Comparison of ENCODE assay signal across 9 cellular contexts in the genomic region with DNA sequence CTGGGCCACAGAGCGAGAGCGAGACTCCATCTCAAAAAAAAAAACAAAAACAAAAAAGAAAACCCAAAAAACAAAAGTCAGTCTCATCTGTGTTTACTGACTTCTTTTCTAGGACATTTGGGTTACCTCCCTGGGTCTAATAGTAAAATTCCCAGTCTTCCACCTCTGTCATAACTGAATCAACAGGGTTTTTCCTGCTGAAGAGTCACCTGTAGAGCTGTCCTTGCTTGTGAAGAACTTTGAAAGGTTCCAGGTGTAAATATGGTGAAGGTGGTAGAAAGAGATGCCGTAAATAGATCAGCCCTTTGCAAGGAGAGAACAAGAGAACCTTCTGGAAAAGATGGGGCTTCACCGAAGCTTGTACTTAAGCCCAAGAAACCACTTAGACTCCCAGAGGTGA.
"Had no signal": no experiment of that assay in that cellular context is flagged by ENCODE, and none has a peak within 500 bp of the region (broad histone marks: within the 10 kb centered on the region; RNA-seq: fewer than 3 reads in every experiment).

No MANE protein-coding gene starts in this region.

- H3K9ac ChIP-seq: GM23248 had no signal

- H3K4me3 ChIP-seq: GM23248 had no signal

- H3K27ac ChIP-seq: GM23248, HL-60 had no signal

- H2AFZ ChIP-seq: GM23248 had no signal

- H3K36me3 Mint-ChIP-seq: IgD-negative memory B cell had no signal

- H3K27ac Mint-ChIP-seq: IgD-negative memory B cell had no signal

- H3K9me3 Mint-ChIP-seq: H9 had no signal

- FAIRE-seq: H54, HepG2 had no signal

- ATAC-seq: HCT116, HepG2 had no signal

- DNase-seq: GM23248, GOT3, H9, KBM-7 had no signal

- H3K4me3 Mint-ChIP-seq: H9, IgD-negative memory B cell had no signal
